Comparison of ENCODE assay signal across 12 cellular contexts in the genomic region with DNA sequence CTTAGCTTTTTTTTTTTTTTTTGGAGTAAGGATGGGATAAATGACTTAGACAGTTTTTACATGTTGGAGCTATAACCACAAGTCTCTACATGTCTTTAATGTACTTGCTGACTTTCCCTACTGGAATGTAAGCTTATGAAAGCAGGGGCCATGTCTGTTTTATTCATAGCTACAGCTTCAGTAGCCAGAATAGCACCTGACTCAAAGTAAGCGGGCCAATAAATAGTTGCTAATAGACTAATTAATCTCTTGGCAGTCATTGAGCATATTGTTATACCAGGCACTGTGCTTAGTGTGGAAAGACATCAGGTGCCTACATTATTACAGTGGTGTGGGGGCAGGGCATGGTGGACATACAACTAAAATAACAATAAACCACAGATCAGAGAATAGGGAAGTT.
DNase-seq lines count a peak whose midpoint lies in the region; ATAC-seq, FAIRE-seq and TF ChIP-seq lines count a peak whose summit lies in the region.
"Had no signal": no experiment of that assay in that cellular context is flagged by ENCODE, and none has a peak within 500 bp of the region (broad histone marks: within the 10 kb centered on the region; RNA-seq: fewer than 3 reads in every experiment).

No MANE protein-coding gene starts in this region.

- H3K4me1 Mint-ChIP-seq in activated CD8-positive, alpha-beta T cell treated with anti-CD3 and anti-CD28 coated beads for 36 hours (ENCODE audit: low read depth): peaks cover 15% of the 10 kb centered on the region

- TF ChIP-seq EP300 in HepG2 (IDR thresholded peaks at IDR 0.05; ENCODE audit: low read depth in 2 of 2, low read length in 2 of 2) (no peak), HepG2 (CRISPR knock-in tag; IDR thresholded peaks at IDR 0.05; ENCODE audit: borderline replicate concordance) (no peak), esophagus muscularis mucosa (IDR thresholded peaks at IDR 0.05) (no peak)

- no peak for TF ChIP-seq RAD21 in HepG2 (CRISPR knock-in tag; IDR thresholded peaks at IDR 0.05)

- H3K9me3 ChIP-seq in HepG2 (ENCODE audit: low read length) (peaks cover 1% of the 10 kb centered on the region; the same call in 1 of the 2 replicates), right lobe of liver (no peaks in the 10 kb centered on the region), esophagus muscularis mucosa (no peaks in the 10 kb centered on the region), mucosa of rectum (ENCODE audit: control insufficient read depth in 2 of 2, low read length in 2 of 2) (no peaks in the 10 kb centered on the region)
- H3K9me3 ChIP-seq: Peyer's patch, spleen had no signal

- no peak overlapping the region for H3K4me3 Mint-ChIP-seq in activated CD8-positive, alpha-beta T cell treated with anti-CD3 and anti-CD28 coated beads for 36 hours

- H3K27ac ChIP-seq in HepG2 (ENCODE audit: extremely low read length, insufficient read depth, low read length) (peak overlapping the region; percentile 73), right lobe of liver (no peak overlapping the region), esophagus muscularis mucosa (replicated peaks in 1 of 4) (peak overlapping the region; percentile 73 to 85 (median 74)), mucosa of rectum (ENCODE audit: low read depth in 2 of 2, low read length in 2 of 2) (peak overlapping the region; percentile 62 to 69)

- in situ Hi-C loops in HepG2 (cut with HindIII; ENCODE audit: extremely low pct_ligation_motif_present, low pct_unique_long_range_greater_than_20kb): no loop called here

- intact Hi-C loops in HepG2 (cut with micrococcal nuclease; ENCODE audit: unreplicated experiment): no loop called here
- intact Hi-C loops in right lobe of liver (cut with DNase I): no loop called here
- intact Hi-C loops in esophagus muscularis mucosa (cut with DNase I): no loop called here
- intact Hi-C loops in activated CD8-positive, alpha-beta T cell treated with anti-CD3 and anti-CD28 coated beads for 36 hours (cut with micrococcal nuclease): no loop called here

- H3K9me3 Mint-ChIP-seq in activated CD8-positive, alpha-beta T cell treated with anti-CD3 and anti-CD28 coated beads for 36 hours: no peaks in the 10 kb centered on the region

- H3K27ac Mint-ChIP-seq in activated CD8-positive, alpha-beta T cell treated with anti-CD3 and anti-CD28 coated beads for 36 hours: no peak overlapping the region

- FAIRE-seq in HepG2 (lab: Jason Lieb, UNC) (no peak), GM19239 (lab: Jason Lieb, UNC) (no peak)

- H3K79me2 ChIP-seq in HepG2 (ENCODE audit: insufficient read depth, low read length): no peaks in the 10 kb centered on the region

- no peaks in the 10 kb centered on the region for H3K36me3 Mint-ChIP-seq in activated CD8-positive, alpha-beta T cell treated with anti-CD3 and anti-CD28 coated beads for 36 hours (ENCODE audit: low read depth)

- H3K4me1 ChIP-seq in HepG2 (ENCODE audit: insufficient read depth, low read length) (peaks cover 41% of the 10 kb centered on the region), right lobe of liver (peaks cover 0 to 8% (median 2%) of the 10 kb centered on the region in 4 donors), esophagus muscularis mucosa (peaks cover 38 to 49% (median 46%) of the 10 kb centered on the region in 4 donors), mucosa of rectum (ENCODE audit: control insufficient read depth in 2 of 2, insufficient read depth in 2 of 2, low read length in 2 of 2) (peaks cover 7% of the 10 kb centered on the region in 2 donors)

- BruUV-seq in HepG2 (replicated peaks; lab: Mats Ljungman, UMichigan): no TSS peak

- H3K9ac ChIP-seq in HepG2 (ENCODE audit: insufficient read depth, low read depth, low read length) (peak overlapping the region; percentile 55; the same call in 1 of the 2 replicates), mucosa of rectum (ENCODE audit: low read depth in 1 of 2, low read length in 2 of 2) (no peak overlapping the region)

- WGBS in HepG2 (ENCODE audit: low lambda C conversion rate): 100% methylated on average over 1 of the region's 1 CpG
- WGBS in right lobe of liver (ENCODE audit: insufficient coverage, low coverage, low lambda C conversion rate, missing lambda C conversion rate): 89% methylated on average over 1 of the region's 1 CpG
- 62% methylated on average over 1 of the region's 1 CpG for WGBS in esophagus muscularis mucosa

- peak overlapping the region; percentile 71 for H3K4me2 ChIP-seq in HepG2 (ENCODE audit: low read depth, low read length)

- CTCF ChIA-PET in HepG2 (lab: Yijun Ruan, JAX; ENCODE audit: low intra/inter-chr PET ratio, low total read pairs): no interaction called here
- CTCF ChIA-PET in activated CD8-positive, alpha-beta T cell treated with anti-CD3 and anti-CD28 coated beads for 36 hours (lab: Charles Lee): no interaction called here

- POLR2A ChIA-PET in HepG2 (lab: Yijun Ruan, JAX): interaction anchor here (1.8 kb wide), 1 partner anchor 29 kb away, joined by 13 read pairs; no protein-coding TSS in a partner anchor
- POLR2A ChIA-PET in activated CD8-positive, alpha-beta T cell treated with anti-CD3 and anti-CD28 coated beads for 36 hours (lab: Charles Lee): no interaction called here

- H3K4me3 ChIP-seq in HepG2 (replicated peaks in 1 of 3; ENCODE audit: insufficient read depth in 1 of 3, low read depth in 2 of 3, low read length in 3 of 3) (peak overlapping the region in 1 of 3 experiments; percentile 34; a peak in 1 of 6 replicates), right lobe of liver (no peak overlapping the region), esophagus muscularis mucosa (no peak overlapping the region), mucosa of rectum (ENCODE audit: low read length in 2 of 2) (no peak overlapping the region)
- H3K4me3 ChIP-seq: Peyer's patch, spleen had no signal

- H4K20me1 ChIP-seq in HepG2 (ENCODE audit: insufficient read depth, low read length): no peaks in the 10 kb centered on the region

- no peak overlapping the region for H2AFZ ChIP-seq in HepG2 (ENCODE audit: low read length)

- H3K27me3 Mint-ChIP-seq in activated CD8-positive, alpha-beta T cell treated with anti-CD3 and anti-CD28 coated beads for 36 hours: no peaks in the 10 kb centered on the region

- no peaks in the 10 kb centered on the region for H3K27me3 ChIP-seq in HepG2 (ENCODE audit: control insufficient read depth in 1 of 2, insufficient read depth in 2 of 2, low read length in 2 of 2)
- H3K27me3 ChIP-seq in right lobe of liver: no peaks in the 10 kb centered on the region
- H3K27me3 ChIP-seq in esophagus muscularis mucosa: no peaks in the 10 kb centered on the region
- no peaks in the 10 kb centered on the region for H3K27me3 ChIP-seq in mucosa of rectum (ENCODE audit: control insufficient read depth in 2 of 2, insufficient read depth in 2 of 2, low read length in 2 of 2)
- H3K27me3 ChIP-seq: Peyer's patch, spleen had no signal

- no peak for TF ChIP-seq POLR2A in HepG2 (IDR thresholded peaks at IDR 0.05; ENCODE audit: insufficient read depth in 1 of 2, low read depth in 2 of 2, low read length in 2 of 2)
- no peak for TF ChIP-seq POLR2A in right lobe of liver (IDR thresholded peaks at IDR 0.05)
- TF ChIP-seq POLR2A in esophagus muscularis mucosa (IDR thresholded peaks at IDR 0.05; ENCODE audit: low read depth): no peak

- H3K36me3 ChIP-seq in HepG2 (replicated peaks in 1 of 2; ENCODE audit: control insufficient read depth in 1 of 2, insufficient read depth in 2 of 2, low read length in 2 of 2): no peaks in the 10 kb centered on the region
- no peaks in the 10 kb centered on the region for H3K36me3 ChIP-seq in right lobe of liver
- H3K36me3 ChIP-seq in esophagus muscularis mucosa: no peaks in the 10 kb centered on the region
- H3K36me3 ChIP-seq in mucosa of rectum (ENCODE audit: control insufficient read depth in 2 of 2, insufficient read depth in 2 of 2, low read length in 2 of 2): no peaks in the 10 kb centered on the region

- no peak for TF ChIP-seq CTCF in HepG2 (CRISPR knock-in tag; IDR thresholded peaks at IDR 0.05)
- TF ChIP-seq CTCF in right lobe of liver (IDR thresholded peaks at IDR 0.05): no peak
- no peak for TF ChIP-seq CTCF in esophagus muscularis mucosa (IDR thresholded peaks at IDR 0.05)
- no peak for TF ChIP-seq CTCF in activated CD8-positive, alpha-beta T cell treated with anti-CD3 and anti-CD28 coated beads for 36 hours (IDR thresholded peaks at IDR 0.05)

- ATAC-seq in HepG2: no peak
- no peak for ATAC-seq in right lobe of liver
- no peak for ATAC-seq in activated CD8-positive, alpha-beta T cell treated with anti-CD3 and anti-CD28 coated beads for 36 hours
- ATAC-seq in GM18502 (IDR thresholded peaks at IDR 0.05; ENCODE audit: poor library complexity, unreplicated experiment): no peak
- ATAC-seq in GM18867 (IDR thresholded peaks at IDR 0.05; ENCODE audit: unreplicated experiment): no peak

- DNase-seq in HepG2 (ENCODE audit: low spot score) (no peak), right lobe of liver (no peak), esophagus muscularis mucosa (ENCODE audit: extremely low spot score) (no peak), GM19239 (ENCODE audit: insufficient read length, low spot score) (no peak)
- DNase-seq in activated CD8-positive, alpha-beta T cell treated with anti-CD3 and anti-CD28 coated beads for 36 hours: no peak
- DNase-seq: 8988T, NCI-H1092 treated with DMSO at 0.1 percent for 48 hours, spleen had no signal

TF ChIP-seq in HepG2, 621 proteins besides CTCF, POLR2A, EP300 and RAD21:
- TF ChIP-seq ZNF563 (CRISPR knock-in tag; IDR thresholded peaks at IDR 0.05) (no peak), PBX2 (CRISPR knock-in tag; IDR thresholded peaks at IDR 0.05) (no peak), ISX (CRISPR knock-in tag; conservative IDR thresholded peaks at IDR 0.05) (no peak), ZNF205 (CRISPR knock-in tag; IDR thresholded peaks at IDR 0.05) (no peak), ERF (CRISPR knock-in tag; IDR thresholded peaks at IDR 0.05) (no peak), ZBTB1 (CRISPR knock-in tag; IDR thresholded peaks at IDR 0.05; ENCODE audit: borderline replicate concordance) (no peak), SRY (CRISPR knock-in tag; IDR thresholded peaks at IDR 0.05) (no peak), MIER3 (CRISPR knock-in tag; IDR thresholded peaks at IDR 0.05; ENCODE audit: borderline replicate concordance) (no peak), ZSCAN21 (CRISPR knock-in tag; IDR thresholded peaks at IDR 0.05; ENCODE audit: borderline replicate concordance) (no peak), ZNF678 (CRISPR knock-in tag; IDR thresholded peaks at IDR 0.05) (no peak)

Comparison
In these comparisons a context has a peak if more than half of its experiments do, and no peak if none do; other contexts are left out.
1. H3K27ac ChIP-seq: peak in HepG2 (single experiment), esophagus muscularis mucosa (4 of 4) and mucosa of rectum (2 of 2); none in right lobe of liver (0 of 3).